ENCODE assay signal across 8 cellular contexts in the genomic region with DNA sequence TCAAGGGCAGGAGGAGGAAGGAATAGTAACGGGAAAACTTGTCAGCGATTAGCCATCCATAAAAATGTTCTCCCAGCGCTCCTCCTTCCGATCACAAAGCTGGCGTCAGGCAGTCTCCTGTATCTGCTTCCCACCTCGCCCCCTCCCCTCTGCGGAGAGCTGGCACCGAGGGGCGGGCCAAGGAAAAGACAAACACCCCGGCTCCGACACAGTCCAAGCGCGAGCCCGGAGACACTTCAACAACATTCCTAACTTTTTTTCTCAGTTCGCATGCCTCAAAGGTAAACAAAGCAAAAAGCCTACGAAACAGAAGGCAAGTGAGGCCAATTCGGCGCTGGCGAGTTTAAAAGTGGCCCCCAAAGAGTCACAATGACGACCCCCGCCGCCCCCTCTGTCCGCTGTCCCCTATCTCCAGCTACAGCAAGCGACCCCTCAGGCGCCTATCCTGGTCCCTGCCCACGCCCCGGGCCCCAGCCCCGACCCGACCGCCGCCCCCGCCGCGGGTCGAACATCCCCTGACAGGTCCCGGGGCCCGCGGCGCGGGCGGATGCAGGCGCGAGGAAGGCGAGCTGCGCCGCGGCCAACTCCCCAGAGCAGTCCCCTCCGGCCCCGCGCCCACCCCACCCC. TPM values are rescaled to one million over a fixed set of nuclear protein-coding genes. Genes with fewer than 3 reads are reported as not detected.
DNase-seq lines count a peak whose midpoint lies in the region; ATAC-seq and TF ChIP-seq lines count a peak whose summit lies in the region.

No MANE protein-coding gene starts in this region.

- peaks cover 4 to 14% (median 9%) of the 10 kb centered on the region in 4 donors for H3K4me1 Mint-ChIP-seq in CD4-positive, alpha-beta memory T cell
- H3K4me1 Mint-ChIP-seq in stimulated activated memory B cell treated with anti-CD40 and anti-IgM and Interleukin-4, amounts not matched to agents 10 μg/mL and 1 μg/mL and 100 μg/mL, for 72 hours = peaks cover 8% of the 10 kb centered on the region

- in situ Hi-C loops in brain microvascular endothelial cell (cut with HindIII; ENCODE audit: low pct_ligation_motif_present, low sequenced_read_pairs) = no loop called here

- no peak overlapping the region for H3K4me3 ChIP-seq in CD4-positive, alpha-beta memory T cell (ENCODE audit: low read length in 2 of 2)
- H3K4me3 ChIP-seq in brain microvascular endothelial cell (ENCODE audit: low read depth, low read length) = peak overlapping the region; percentile 69

- no peaks in the 10 kb centered on the region for H3K9me3 Mint-ChIP-seq in CD4-positive, alpha-beta memory T cell
- H3K9me3 Mint-ChIP-seq in stimulated activated memory B cell treated with anti-CD40 and anti-IgM and Interleukin-4, amounts not matched to agents 10 μg/mL and 1 μg/mL and 100 μg/mL, for 72 hours = no peaks in the 10 kb centered on the region

- TF ChIP-seq CTCF in brain microvascular endothelial cell (IDR thresholded peaks at IDR 0.05; ENCODE audit: low read depth, low read length, missing control alignments) = no peak

- peaks cover 6% of the 10 kb centered on the region for H3K4me1 ChIP-seq in CD4-positive, alpha-beta memory T cell (ENCODE audit: insufficient read depth, low read length)

- H3K27ac ChIP-seq in CD4-positive, alpha-beta memory T cell (ENCODE audit: low read depth, low read length) = no peak overlapping the region
- no peak overlapping the region for H3K27ac ChIP-seq in brain microvascular endothelial cell

- H3K27ac Mint-ChIP-seq in CD4-positive, alpha-beta memory T cell = no peak overlapping the region
- H3K27ac Mint-ChIP-seq in stimulated activated memory B cell treated with anti-CD40 and anti-IgM and Interleukin-4, amounts not matched to agents 10 μg/mL and 1 μg/mL and 100 μg/mL, for 72 hours = no peak overlapping the region

- H3K9me3 ChIP-seq in CD4-positive, alpha-beta memory T cell (ENCODE audit: control insufficient read depth in 1 of 2, low read length in 2 of 2) = no peaks in the 10 kb centered on the region

- H3K4me3 Mint-ChIP-seq in CD4-positive, alpha-beta memory T cell = peak overlapping the region; percentile 23 to 74 (median 42)
- H3K4me3 Mint-ChIP-seq in stimulated activated memory B cell treated with anti-CD40 and anti-IgM and Interleukin-4, amounts not matched to agents 10 μg/mL and 1 μg/mL and 100 μg/mL, for 72 hours = peak overlapping the region; percentile 51

- ATAC-seq in GM21723 (IDR thresholded peaks at IDR 0.05; ENCODE audit: unreplicated experiment) (peak; percentile 32), GM21423 (IDR thresholded peaks at IDR 0.05; ENCODE audit: unreplicated experiment) (no peak)
- no peak for ATAC-seq in stimulated activated memory B cell treated with anti-CD40 and anti-IgM and Interleukin-4, amounts not matched to agents 10 μg/mL and 1 μg/mL and 100 μg/mL, for 72 hours

- no peak for DNase-seq in CD4-positive, alpha-beta memory T cell
- DNase-seq in NCI-H2227 (lab: John Stamatoyannopoulos, UW; ENCODE audit: unreplicated experiment) (peak; percentile 72), brain microvascular endothelial cell (no peak), islet precursor cell (peak; percentile 87), UCSD-AML1 (lab: John Stamatoyannopoulos, UW; ENCODE audit: unreplicated experiment) (no peak)

- no peaks in the 10 kb centered on the region for H3K36me3 Mint-ChIP-seq in CD4-positive, alpha-beta memory T cell
- no peaks in the 10 kb centered on the region for H3K36me3 Mint-ChIP-seq in stimulated activated memory B cell treated with anti-CD40 and anti-IgM and Interleukin-4, amounts not matched to agents 10 μg/mL and 1 μg/mL and 100 μg/mL, for 72 hours

- H3K27me3 Mint-ChIP-seq in CD4-positive, alpha-beta memory T cell = peaks cover 47 to 58% of the 10 kb centered on the region in 2 donors
- peaks cover 61% of the 10 kb centered on the region for H3K27me3 Mint-ChIP-seq in stimulated activated memory B cell treated with anti-CD40 and anti-IgM and Interleukin-4, amounts not matched to agents 10 μg/mL and 1 μg/mL and 100 μg/mL, for 72 hours

- CTCF ChIA-PET in CD4-positive, alpha-beta memory T cell (lab: Charles Lee; ENCODE audit: partially characterized antibody) = no interaction called here

- no peaks in the 10 kb centered on the region for H3K36me3 ChIP-seq in CD4-positive, alpha-beta memory T cell (ENCODE audit: insufficient read depth, low read length)
- H3K36me3 ChIP-seq in brain microvascular endothelial cell (replicated peaks) = no peaks in the 10 kb centered on the region

- POLR2A ChIA-PET in CD4-positive, alpha-beta memory T cell (lab: Charles Lee; ENCODE audit: partially characterized antibody) = no interaction called here

- intact Hi-C loops in CD4-positive, alpha-beta memory T cell (cut with micrococcal nuclease) = no loop called here

- peaks cover 16% of the 10 kb centered on the region for H3K27me3 ChIP-seq in CD4-positive, alpha-beta memory T cell (ENCODE audit: insufficient read depth, low read length)
- no peaks in the 10 kb centered on the region for H3K27me3 ChIP-seq in brain microvascular endothelial cell (replicated peaks)

RNA-seq across cellular contexts. Expression of a gene that starts 0.7 kb away (rescaled TPM):
- not detected for total RNA-seq in CD4-positive, alpha-beta memory T cell
- polyA plus RNA-seq in CD4-positive, alpha-beta memory T cell = under 1 TPM in 1 of 2 donors, not detected in 1; 0.10 TPM

Comparison
In these comparisons a context has a peak if more than half of its experiments do, and no peak if none do; other contexts are left out.
1. DNase-seq: peak in NCI-H2227 (single experiment) and islet precursor cell (single experiment); none in CD4-positive, alpha-beta memory T cell (0 of 5), brain microvascular endothelial cell (single experiment) and UCSD-AML1 (single experiment).